Comparison of ENCODE assay signal across 9 cellular contexts in the genomic region with DNA sequence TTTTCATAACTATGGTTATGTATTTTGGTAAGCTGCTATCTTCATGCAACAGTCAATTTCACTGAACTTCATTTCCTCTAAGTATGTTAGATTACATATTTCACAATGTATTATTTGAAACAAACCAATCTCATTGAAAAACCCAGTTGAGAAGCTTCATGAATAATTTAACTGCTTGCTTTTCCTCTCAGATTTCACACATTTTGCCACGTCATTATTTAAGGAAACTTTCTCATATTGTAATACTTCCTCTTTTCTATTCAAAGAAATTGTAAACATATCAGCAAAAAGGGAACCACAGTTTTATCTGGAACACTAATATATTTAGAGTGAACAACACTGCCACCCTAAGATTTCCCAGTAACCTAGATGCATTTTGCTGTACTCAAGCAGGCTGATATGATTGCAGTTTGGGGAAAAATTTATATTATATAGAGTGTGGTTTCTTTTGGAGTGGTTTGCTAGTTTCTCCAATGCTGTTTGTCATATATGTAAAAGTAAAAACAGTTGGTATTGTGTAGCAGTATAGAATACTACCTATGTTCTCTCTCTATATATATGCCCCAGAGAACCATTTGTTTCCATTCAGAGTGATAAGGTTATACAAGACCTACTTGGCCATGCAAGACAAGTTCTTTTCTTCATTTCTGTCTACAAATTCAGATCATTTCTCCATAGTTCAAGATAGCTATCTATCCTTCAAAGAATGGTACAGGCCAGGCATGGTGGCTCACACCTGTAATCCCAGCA. TPM values are rescaled to one million over a fixed set of nuclear protein-coding genes. Genes with fewer than 3 reads are reported as not detected.
DNase-seq lines count a peak whose midpoint lies in the region; ATAC-seq lines count a peak whose summit lies in the region.
"Had no signal": no experiment of that assay in that cellular context is flagged by ENCODE, and none has a peak within 500 bp of the region (broad histone marks: within the 10 kb centered on the region; RNA-seq: fewer than 3 reads in every experiment).

No MANE protein-coding gene starts in this region.

- H3K27ac Mint-ChIP-seq in activated CD4-positive, alpha-beta memory T cell treated with anti-CD3 and anti-CD28 coated beads for 36 hours = no peak overlapping the region

- no peak overlapping the region for H3K4me3 Mint-ChIP-seq in activated CD4-positive, alpha-beta memory T cell treated with anti-CD3 and anti-CD28 coated beads for 36 hours

- CTCF ChIA-PET in activated CD4-positive, alpha-beta memory T cell treated with anti-CD3 and anti-CD28 coated beads for 36 hours (lab: Charles Lee) = interaction anchor here (2.5 kb wide), 1 partner anchor 10 kb away, joined by 15 read pairs; no protein-coding TSS in a partner anchor

- intact Hi-C loops in activated CD4-positive, alpha-beta memory T cell treated with anti-CD3 and anti-CD28 coated beads for 36 hours (cut with micrococcal nuclease) = no loop called here

- POLR2A ChIA-PET in activated CD4-positive, alpha-beta memory T cell treated with anti-CD3 and anti-CD28 coated beads for 36 hours (lab: Charles Lee) = no interaction called here

- H3K9me3 Mint-ChIP-seq in activated CD4-positive, alpha-beta memory T cell treated with anti-CD3 and anti-CD28 coated beads for 36 hours = no peaks in the 10 kb centered on the region

- peaks cover 6% of the 10 kb centered on the region for H3K4me1 Mint-ChIP-seq in activated CD4-positive, alpha-beta memory T cell treated with anti-CD3 and anti-CD28 coated beads for 36 hours (ENCODE audit: low read depth)

- peak; percentile 96 to 97 for DNase-seq in AML-193 (lab: John Stamatoyannopoulos, UW)
- peak; percentile 60 for DNase-seq in NOMO-1 treated with dmso at 0.1 percent for 144 hours (lab: John Stamatoyannopoulos, UW; ENCODE audit: unreplicated experiment)
- peak; percentile 52 for DNase-seq in germinal center (ENCODE audit: low spot score)
- no peak for DNase-seq in mesenteric fat pad (ENCODE audit: low spot score)
- DNase-seq in NCI-H748 treated with DMSO at 0.1 percent for 48 hours (lab: John Stamatoyannopoulos, UW) = no peak
- DNase-seq in activated CD4-positive, alpha-beta memory T cell treated with anti-CD3 and anti-CD28 coated beads for 36 hours = no peak
- DNase-seq: SJCRH30 had no signal

- peaks cover 7% of the 10 kb centered on the region for H3K27me3 Mint-ChIP-seq in activated CD4-positive, alpha-beta memory T cell treated with anti-CD3 and anti-CD28 coated beads for 36 hours

- ATAC-seq in GM21529 (IDR thresholded peaks at IDR 0.05; ENCODE audit: unreplicated experiment) (peak; percentile 56), GM18870 (IDR thresholded peaks at IDR 0.05; ENCODE audit: unreplicated experiment) (no peak)

- no peaks in the 10 kb centered on the region for H3K36me3 Mint-ChIP-seq in activated CD4-positive, alpha-beta memory T cell treated with anti-CD3 and anti-CD28 coated beads for 36 hours

RNA-seq across cellular contexts. Expression of a gene that starts 28.4 kb away (rescaled TPM):
- 38.8 TPM for total RNA-seq in mesenteric fat pad
- total RNA-seq in activated CD4-positive, alpha-beta memory T cell treated with anti-CD3 and anti-CD28 coated beads for 36 hours = 10 to 100 TPM; 35.8 to 40.3 TPM

RNA-seq across cellular contexts. Expression of a gene that starts 47.7 kb away (rescaled TPM):
- not detected for total RNA-seq in mesenteric fat pad
- under 1 TPM; 0.74 to 0.99 TPM for total RNA-seq in activated CD4-positive, alpha-beta memory T cell treated with anti-CD3 and anti-CD28 coated beads for 36 hours

Comparison
In these comparisons a context has a peak if more than half of its experiments do, and no peak if none do; other contexts are left out.
1. DNase-seq: peak in AML-193 (2 of 2), NOMO-1 treated with dmso at 0.1 percent for 144 hours (single experiment) and germinal center (single experiment); none in mesenteric fat pad (single experiment), NCI-H748 treated with DMSO at 0.1 percent for 48 hours (single experiment) and activated CD4-positive, alpha-beta memory T cell treated with anti-CD3 and anti-CD28 coated beads for 36 hours (single experiment).